In the genomic region with DNA sequence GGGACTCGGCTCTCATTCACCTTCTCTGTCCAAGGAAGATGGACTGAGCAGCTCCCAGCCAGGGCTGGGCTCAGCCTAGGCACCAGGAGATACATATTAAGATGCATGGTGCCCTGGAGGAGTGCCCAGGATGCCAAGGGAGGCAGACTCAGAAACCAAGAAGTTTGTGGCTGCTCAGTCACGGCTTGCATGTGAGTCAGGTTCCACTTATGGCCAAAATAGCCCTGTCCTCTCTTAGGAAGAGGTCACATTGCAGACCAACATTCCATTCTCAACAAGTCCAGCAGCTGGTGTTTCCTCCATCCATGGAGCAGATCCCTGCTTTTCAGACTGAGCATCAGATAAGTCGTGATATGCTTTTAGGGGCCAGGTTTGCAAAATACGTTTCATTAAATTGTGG, we compare ENCODE assay signal across 12 cellular contexts. TPM values are rescaled to one million over a fixed set of nuclear protein-coding genes. Genes with fewer than 3 reads are reported as not detected.
DNase-seq lines count a peak whose midpoint lies in the region; ATAC-seq, FAIRE-seq and TF ChIP-seq lines count a peak whose summit lies in the region.
"Had no signal": no experiment of that assay in that cellular context is flagged by ENCODE, and none has a peak within 500 bp of the region (broad histone marks: within the 10 kb centered on the region; RNA-seq: fewer than 3 reads in every experiment).

No MANE protein-coding gene starts in this region.

- peak overlapping the region; percentile 80 for H3K4me2 ChIP-seq in keratinocyte (ENCODE audit: control insufficient read depth, extremely low read depth, insufficient read depth, low read depth, low read length)

- FAIRE-seq in HTR-8/SVneo (lab: Jason Lieb, UNC) (peak; percentile 84), keratinocyte (lab: Jason Lieb, UNC) (no peak)

- peaks cover 23% of the 10 kb centered on the region for H3K9me1 ChIP-seq in keratinocyte (ENCODE audit: control insufficient read depth, extremely low read depth, insufficient read depth, low read length)

- H3K27ac ChIP-seq in brain microvascular endothelial cell = peak overlapping the region; percentile 31
- H3K27ac ChIP-seq in keratinocyte (ENCODE audit: control insufficient read depth, insufficient read depth, low read length) = peak overlapping the region; percentile 99

- peaks cover 16% of the 10 kb centered on the region for H3K4me1 Mint-ChIP-seq in activated T-cell treated with anti-CD3 and anti-CD28 coated beads, Interleukin-2, amount 50 U/mL, for 72 hours (ENCODE audit: low read depth)

- peaks cover 32% of the 10 kb centered on the region for H4K20me1 ChIP-seq in keratinocyte (ENCODE audit: control insufficient read depth, extremely low read depth, insufficient read depth, low read length)

- peaks cover 96% of the 10 kb centered on the region for H3K4me1 ChIP-seq in keratinocyte (ENCODE audit: control insufficient read depth, extremely low read depth, insufficient read depth, low read length)

- no peak overlapping the region for H3K4me3 Mint-ChIP-seq in activated T-cell treated with anti-CD3 and anti-CD28 coated beads, Interleukin-2, amount 50 U/mL, for 72 hours
- H3K4me3 Mint-ChIP-seq: nephron; T-helper 1 cell treated with Interleukin-12 subunit alpha and Interleukin-12 subunit beta and Interleukin-4 antibody, amounts not matched to agents 30 μg/mL and 1 μg/mL, for 36 hours had no signal

- H3K4me3 ChIP-seq in brain microvascular endothelial cell (ENCODE audit: low read depth, low read length) (no peak overlapping the region), keratinocyte (ENCODE audit: control insufficient read depth in 2 of 3, extremely low read depth in 1 of 3, insufficient read depth in 2 of 3, low read depth in 1 of 3, low read length in 3 of 3) (peak overlapping the region in 2 of 3 experiments; percentile 11 to 21)
- H3K4me3 ChIP-seq: BLaER1 treated with 17β-estradiol and CSF1 and Interleukin-3, amounts not matched to agents 10 nM and 100 nM had no signal

- H3K36me3 Mint-ChIP-seq in activated T-cell treated with anti-CD3 and anti-CD28 coated beads, Interleukin-2, amount 50 U/mL, for 72 hours (ENCODE audit: insufficient read depth in 2 of 2) = no peaks in the 10 kb centered on the region

- H3K36me3 ChIP-seq in brain microvascular endothelial cell (replicated peaks) = no peaks in the 10 kb centered on the region
- peaks cover 6 to 42% of the 10 kb centered on the region in 2 experiments for H3K36me3 ChIP-seq in keratinocyte (ENCODE audit: control insufficient read depth in 2 of 2, extremely low read depth in 1 of 2, insufficient read depth in 2 of 2, low read length in 2 of 2)
- H3K36me3 ChIP-seq: BLaER1 treated with 17β-estradiol and CSF1 and Interleukin-3, amounts not matched to agents 10 nM and 100 nM had no signal

- H3K9me3 ChIP-seq in keratinocyte (ENCODE audit: control insufficient read depth, low read depth, low read length) = no peaks in the 10 kb centered on the region
- H3K9me3 ChIP-seq: BLaER1 treated with 17β-estradiol and CSF1 and Interleukin-3, amounts not matched to agents 10 nM and 100 nM had no signal

- H3K27ac Mint-ChIP-seq in activated T-cell treated with anti-CD3 and anti-CD28 coated beads, Interleukin-2, amount 50 U/mL, for 72 hours = no peak overlapping the region
- H3K27ac Mint-ChIP-seq: nephron; T-helper 1 cell treated with Interleukin-12 subunit alpha and Interleukin-12 subunit beta and Interleukin-4 antibody, amounts not matched to agents 30 μg/mL and 1 μg/mL, for 36 hours had no signal

- TF ChIP-seq CTCF in brain microvascular endothelial cell (IDR thresholded peaks at IDR 0.05; ENCODE audit: low read depth, low read length, missing control alignments) = no peak
- TF ChIP-seq CTCF in keratinocyte (optimal IDR thresholded peaks at IDR 0.05 in 1 of 3, IDR thresholded peaks at IDR 0.05 in 1 of 3, conservative IDR thresholded peaks at IDR 0.05 in 1 of 3; ENCODE audit: extremely low read depth in 1 of 3, insufficient read depth in 2 of 3, low read length in 3 of 3) = no peak

- peaks cover 76% of the 10 kb centered on the region for H3K79me2 ChIP-seq in keratinocyte (ENCODE audit: control insufficient read depth, insufficient read depth, low read length)

- peak; percentile 94 for DNase-seq in ACHN
- peak; percentile 60 for DNase-seq in HTR-8/SVneo (ENCODE audit: insufficient read length, low spot score)
- DNase-seq in brain microvascular endothelial cell = peak; percentile 53
- no peak for DNase-seq in keratinocyte (ENCODE audit: low read depth, low spot score)
- no peak for DNase-seq in C1 segment of cervical spinal cord (lab: John Stamatoyannopoulos, UW)
- DNase-seq in activated T-cell treated with anti-CD3 and anti-CD28 coated beads, Interleukin-2, amount 50 U/mL, for 72 hours = no peak
- DNase-seq in NCI-H146 (lab: John Stamatoyannopoulos, UW) = no peak
- no peak for DNase-seq in NOMO-1 (lab: John Stamatoyannopoulos, UW; ENCODE audit: unreplicated experiment in 2 of 2)
- DNase-seq: NCI-H2171 had no signal

- no peaks in the 10 kb centered on the region for H3K27me3 ChIP-seq in brain microvascular endothelial cell (replicated peaks)
- no peaks in the 10 kb centered on the region for H3K27me3 ChIP-seq in keratinocyte (ENCODE audit: control insufficient read depth, extremely low read depth, insufficient read depth, low read length)
- H3K27me3 ChIP-seq: BLaER1 treated with 17β-estradiol and CSF1 and Interleukin-3, amounts not matched to agents 10 nM and 100 nM had no signal

- peaks cover 8% of the 10 kb centered on the region for H3K27me3 Mint-ChIP-seq in activated T-cell treated with anti-CD3 and anti-CD28 coated beads, Interleukin-2, amount 50 U/mL, for 72 hours (ENCODE audit: low read depth)

- no peak overlapping the region for H2AFZ ChIP-seq in keratinocyte (ENCODE audit: control insufficient read depth, low read length)

- dilution Hi-C loops in keratinocyte (cut with MboI; ENCODE audit: extremely low pct_ligation_motif_present, low sequenced_read_pairs) = no loop called here

- no peaks in the 10 kb centered on the region for H3K9me3 Mint-ChIP-seq in activated T-cell treated with anti-CD3 and anti-CD28 coated beads, Interleukin-2, amount 50 U/mL, for 72 hours
- H3K9me3 Mint-ChIP-seq: nephron; T-helper 1 cell treated with Interleukin-12 subunit alpha and Interleukin-12 subunit beta and Interleukin-4 antibody, amounts not matched to agents 30 μg/mL and 1 μg/mL, for 36 hours had no signal

- in situ Hi-C loops in ACHN (cut with HindIII; ENCODE audit: low pct_ligation_motif_present, low pct_unique_long_range_greater_than_20kb, low sequenced_read_pairs) (no loop called here), brain microvascular endothelial cell (cut with HindIII; ENCODE audit: low pct_ligation_motif_present, low sequenced_read_pairs) (no loop called here)

- peak overlapping the region; percentile 49 for H3K9ac ChIP-seq in keratinocyte (ENCODE audit: control insufficient read depth, extremely low read depth, insufficient read depth, low read length)
- H3K9ac ChIP-seq: BLaER1 treated with 17β-estradiol and CSF1 and Interleukin-3, amounts not matched to agents 10 nM and 100 nM had no signal

- no peak for ATAC-seq in activated T-cell treated with anti-CD3 and anti-CD28 coated beads, Interleukin-2, amount 50 U/mL, for 72 hours (replicated peaks in 1 of 2)

RNA-seq across cellular contexts. Expression of gene CDCP1, which starts 21.8 kb away (rescaled TPM):
- 71.0 to 171 TPM (median 85.8 TPM) in 3 replicates for polyA plus RNA-seq in keratinocyte
- 25.6 TPM for polyA plus RNA-seq in keratinocyte (2011; ENCODE audit: low read depth)
- 94.9 and 114 TPM in 2 replicates for polyA plus RNA-seq in keratinocyte (2011; cell fraction: cytosol; rRNA removed)
- 289 and 310 TPM in 2 replicates for polyA plus RNA-seq in keratinocyte (2011; cell fraction: nucleus; rRNA removed)
- 62.4 and 123 TPM in 2 replicates for polyA plus RNA-seq in keratinocyte (2012; ENCODE audit: low replicate concordance)
- polyA minus RNA-seq in keratinocyte = 124 to 419 TPM (median 165 TPM) in 3 replicates
- polyA minus RNA-seq in keratinocyte (2011; cell fraction: cytosol; rRNA and poly(A)+ RNA removed) = 129 TPM
- 264 and 415 TPM in 2 replicates for polyA minus RNA-seq in keratinocyte (2011; cell fraction: nucleus; rRNA and poly(A)+ RNA removed)
- 1 to 10 TPM; 1.2 to 2.8 TPM for total RNA-seq in activated T-cell treated with anti-CD3 and anti-CD28 coated beads, Interleukin-2, amount 50 U/mL, for 72 hours

Comparison
In these comparisons a context has a peak if more than half of its experiments do, and no peak if none do; other contexts are left out.
1. DNase-seq: peak in ACHN (single experiment), HTR-8/SVneo (single experiment) and brain microvascular endothelial cell (single experiment); none in keratinocyte (single experiment), C1 segment of cervical spinal cord (0 of 14), activated T-cell treated with anti-CD3 and anti-CD28 coated beads, Interleukin-2, amount 50 U/mL, for 72 hours (0 of 2), NCI-H146 (single experiment) and NOMO-1 (0 of 2).